In genomic region chr21:34022557-34023335, GRCh38 we compare ENCODE assay signal across 8 cellular contexts. TPM values are rescaled to one million over a fixed set of nuclear protein-coding genes. Genes with fewer than 3 reads are reported as not detected.
A peak's percentile ranks its signal among the peaks of the same experiment; 100 is the strongest.
DNase-seq lines count a peak whose midpoint lies in the region; ATAC-seq and FAIRE-seq lines count a peak whose summit lies in the region.

No MANE protein-coding gene starts in this region.

- H3K4me1 Mint-ChIP-seq in CD8-positive, alpha-beta memory T cell = peaks cover 15 to 34% (median 20%) of the 10 kb centered on the region in 3 donors
- peaks cover 13 to 36% (median 19%) of the 10 kb centered on the region in 7 donors for H3K4me1 Mint-ChIP-seq in naive thymus-derived CD4-positive, alpha-beta T cell

- intact Hi-C loops in naive thymus-derived CD4-positive, alpha-beta T cell (cut with micrococcal nuclease) = loop anchor here in 1 of 2 donors (5.0 kb wide), 2 partner anchors 45 to 75 kb away; no protein-coding TSS in a partner anchor

- H3K4me3 ChIP-seq in CD8-positive, alpha-beta memory T cell (ENCODE audit: low read length) = no peak overlapping the region
- no peak overlapping the region for H3K4me3 ChIP-seq in naive thymus-derived CD4-positive, alpha-beta T cell (ENCODE audit: low read length)

- H3K27me3 Mint-ChIP-seq in CD8-positive, alpha-beta memory T cell = no peaks in the 10 kb centered on the region
- H3K27me3 Mint-ChIP-seq in naive thymus-derived CD4-positive, alpha-beta T cell = no peaks in the 10 kb centered on the region

- H3K9me3 Mint-ChIP-seq in CD8-positive, alpha-beta memory T cell = no peaks in the 10 kb centered on the region
- peaks cover 0 to 12% (median 0%) of the 10 kb centered on the region in 11 donors for H3K9me3 Mint-ChIP-seq in naive thymus-derived CD4-positive, alpha-beta T cell

- H3K36me3 Mint-ChIP-seq in CD8-positive, alpha-beta memory T cell = peaks cover 0 to 3% (median 0%) of the 10 kb centered on the region in 3 donors
- peaks cover 0 to 12% (median 0%) of the 10 kb centered on the region in 5 donors for H3K36me3 Mint-ChIP-seq in naive thymus-derived CD4-positive, alpha-beta T cell

- H3K9me3 ChIP-seq in CD8-positive, alpha-beta memory T cell (ENCODE audit: low read length) = no peaks in the 10 kb centered on the region
- H3K9me3 ChIP-seq in naive thymus-derived CD4-positive, alpha-beta T cell (ENCODE audit: control insufficient read depth in 2 of 3, low read length in 3 of 3) = peaks cover 0 to 5% (median 0%) of the 10 kb centered on the region in 3 experiments

- H3K4me3 Mint-ChIP-seq in CD8-positive, alpha-beta memory T cell = no peak overlapping the region
- H3K4me3 Mint-ChIP-seq in naive thymus-derived CD4-positive, alpha-beta T cell = peak overlapping the region in 1 of 10 donors; percentile 12

- POLR2A ChIA-PET in CD8-positive, alpha-beta memory T cell (lab: Charles Lee) = interaction anchor here (1.5 kb wide), 1 partner anchor 74 kb away, joined by 5 read pairs; no protein-coding TSS in a partner anchor
- POLR2A ChIA-PET in naive thymus-derived CD4-positive, alpha-beta T cell (lab: Charles Lee) = interaction anchor here (1.0 to 1.6 kb wide), 4 partner anchors 9 to 75 kb away, joined by 3 to 4 read pairs (median 4); no protein-coding TSS in a partner anchor

- H3K27ac Mint-ChIP-seq in CD8-positive, alpha-beta memory T cell = peak overlapping the region in 2 of 8 donors; percentile 72 to 78
- no peak overlapping the region for H3K27ac Mint-ChIP-seq in naive thymus-derived CD4-positive, alpha-beta T cell

- H3K4me1 ChIP-seq in CD8-positive, alpha-beta memory T cell (ENCODE audit: insufficient read depth, low read length) = peaks cover 32% of the 10 kb centered on the region
- peaks cover 15 to 26% of the 10 kb centered on the region in 2 donors for H3K4me1 ChIP-seq in naive thymus-derived CD4-positive, alpha-beta T cell (ENCODE audit: control insufficient read depth in 2 of 2, insufficient read depth in 2 of 2, low read length in 2 of 2)

- no peak overlapping the region for H3K27ac ChIP-seq in CD8-positive, alpha-beta memory T cell (ENCODE audit: low read depth, low read length)
- H3K27ac ChIP-seq in naive thymus-derived CD4-positive, alpha-beta T cell (ENCODE audit: low read depth, low read length) = no peak overlapping the region

- H3K36me3 ChIP-seq in CD8-positive, alpha-beta memory T cell (ENCODE audit: insufficient read depth, low read length) = no peaks in the 10 kb centered on the region
- no peaks in the 10 kb centered on the region for H3K36me3 ChIP-seq in naive thymus-derived CD4-positive, alpha-beta T cell (ENCODE audit: control insufficient read depth in 2 of 3, insufficient read depth in 3 of 3, low read length in 3 of 3)

- H3K27me3 ChIP-seq in CD8-positive, alpha-beta memory T cell (ENCODE audit: insufficient read depth, low read length, poor library complexity, severe bottlenecking) = no peaks in the 10 kb centered on the region
- no peaks in the 10 kb centered on the region for H3K27me3 ChIP-seq in naive thymus-derived CD4-positive, alpha-beta T cell (ENCODE audit: control insufficient read depth in 2 of 2, insufficient read depth in 2 of 2, low read length in 2 of 2)

- CTCF ChIA-PET in CD8-positive, alpha-beta memory T cell (lab: Charles Lee) = no interaction called here
- CTCF ChIA-PET in naive thymus-derived CD4-positive, alpha-beta T cell (lab: Charles Lee) = interaction anchor here (0.9 to 2.4 kb wide), 3 partner anchors 10 to 98 kb away, joined by 3 to 9 read pairs (median 4); no protein-coding TSS in a partner anchor

- peak; percentile 73 for ATAC-seq in naive thymus-derived CD4-positive, alpha-beta T cell
- ATAC-seq in HG03097 (IDR thresholded peaks at IDR 0.05; ENCODE audit: low FRiP score, unreplicated experiment) = no peak
- ATAC-seq in GM19452 (IDR thresholded peaks at IDR 0.05; ENCODE audit: unreplicated experiment) = no peak

- peak in 4 of 5 donors; percentile 2 to 49 (median 8) for DNase-seq in CD8-positive, alpha-beta memory T cell
- DNase-seq in M059J (ENCODE audit: low read depth) (peak; percentile 72), HTR-8/SVneo (ENCODE audit: insufficient read length, low spot score) (no peak), NCI-H2107 treated with DMSO at 0.1 percent for 48 hours (lab: John Stamatoyannopoulos, UW; ENCODE audit: unreplicated experiment) (no peak)
- DNase-seq in activated CD4-positive, alpha-beta T cell treated with anti-CD3 and anti-CD28 coated beads, Interleukin-2, amount 50 U/mL, for 48 hours = peak; percentile 37 to 57
- DNase-seq in naive thymus-derived CD4-positive, alpha-beta T cell = peak in 4 of 9 donors; percentile 2 to 43 (median 10)

- no peak for FAIRE-seq in HTR-8/SVneo (lab: Jason Lieb, UNC)

RNA-seq across cellular contexts. Expression of gene MRPS6, which starts 50.6 kb away (rescaled TPM):
- total RNA-seq in CD8-positive, alpha-beta memory T cell = 100 to 1,000 TPM; 134 to 136 TPM
- polyA plus RNA-seq in CD8-positive, alpha-beta memory T cell = 163 TPM
- 46.3 and 72.1 TPM in 2 replicates for total RNA-seq in M059J (2014; rRNA removed; shearing (Covaris generic))
- 10 to 100 TPM; 25.5 to 92.7 (median 87.9) TPM for total RNA-seq in naive thymus-derived CD4-positive, alpha-beta T cell
- polyA plus RNA-seq in naive thymus-derived CD4-positive, alpha-beta T cell = 100 to 1,000 TPM; 183 to 193 TPM

RNA-seq across cellular contexts. Expression of gene SLC5A3, which starts 50.6 kb away (rescaled TPM):
- total RNA-seq in CD8-positive, alpha-beta memory T cell = 10 to 100 TPM; 23.2 to 23.8 TPM
- 1.4 TPM for polyA plus RNA-seq in CD8-positive, alpha-beta memory T cell
- total RNA-seq in M059J (2014; rRNA removed; shearing (Covaris generic)) = 21.8 and 33.2 TPM in 2 replicates
- 10 to 100 TPM in 3 of 5 experiments, 1 to 10 TPM in 2; 8.8 to 45.5 (median 34.0) TPM for total RNA-seq in naive thymus-derived CD4-positive, alpha-beta T cell
- 1 to 10 TPM; 1.8 to 2.1 TPM for polyA plus RNA-seq in naive thymus-derived CD4-positive, alpha-beta T cell

Comparison
In these comparisons a context has a peak if more than half of its experiments do, and no peak if none do; other contexts are left out.
1. DNase-seq: peak in CD8-positive, alpha-beta memory T cell (4 of 5), M059J (single experiment) and activated CD4-positive, alpha-beta T cell treated with anti-CD3 and anti-CD28 coated beads, Interleukin-2, amount 50 U/mL, for 48 hours (2 of 2); none in HTR-8/SVneo (single experiment) and NCI-H2107 treated with DMSO at 0.1 percent for 48 hours (single experiment).